ENCODE assay signal across 23 cellular contexts in genomic region chr3:122097141-122097540, GRCh38. TPM values are rescaled to one million over a fixed set of nuclear protein-coding genes. Genes with fewer than 3 reads are reported as not detected.
"Had no signal": no experiment of that assay in that cellular context is flagged by ENCODE, and none has a peak within 500 bp of the region (broad histone marks: within the 10 kb centered on the region; RNA-seq: fewer than 3 reads in every experiment).

No MANE protein-coding gene starts in this region.

- H3K27ac ChIP-seq: RWPE1, SJCRH30 had no signal

- H3K36me3 ChIP-seq: SJCRH30 had no signal

- H3K4me1 ChIP-seq: SJCRH30 had no signal

- H3K4me3 ChIP-seq: SJCRH30 had no signal

- H3K9me3 ChIP-seq: SJCRH30 had no signal

- ATAC-seq: HepG2, Panc1, PC-3 had no signal

- DNase-seq: IMR-90, Kasumi-1, KG1, MM.1S, NCI-H1092 treated with DMSO at 0.1 percent for 48 hours, NCI-H1436, NCI-H187, NCI-H2029, NCI-H2081 treated with DMSO at 0.1 percent for 48 hours, NCI-H2171 treated with DMSO at 0.1 percent for 48 hours, NCI-H345, NCI-H446 treated with DMSO at 0.1 percent for 48 hours, NCI-H510A treated with DMSO at 0.1 percent for 48 hours, NCI-H526, NCI-H82, PC-3, SHP77 treated with DMSO at 0.1 percent for 48 hours, SJCRH30 had no signal

RNA-seq across cellular contexts. Expression of gene CD86, which starts 42.0 kb away (rescaled TPM):
- total RNA-seq: HepG2, HT1080, IMR-90, M059J, SJCRH30 had no signal
- polyA plus RNA-seq: HepG2, IMR-90 had no signal
